8 cellular contexts compared by ENCODE assay signal in the genomic region with DNA sequence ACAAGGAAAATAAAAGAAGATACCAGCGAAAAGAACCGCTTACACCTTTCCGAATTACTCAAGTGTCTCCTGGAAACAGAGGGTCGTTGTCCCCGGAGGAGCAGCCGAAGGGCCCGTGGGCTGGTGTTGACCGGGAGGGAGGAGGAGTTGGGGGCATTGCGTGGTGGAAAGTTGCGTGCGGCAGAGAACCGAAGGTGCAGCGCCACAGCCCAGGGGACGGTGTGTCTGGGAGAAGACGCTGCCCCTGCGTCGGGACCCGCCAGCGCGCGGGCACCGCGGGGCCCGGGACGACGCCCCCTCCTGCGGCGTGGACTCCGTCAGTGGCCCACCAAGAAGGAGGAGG. TPM values are rescaled to one million over a fixed set of nuclear protein-coding genes. Genes with fewer than 3 reads are reported as not detected.
DNase-seq lines count a peak whose midpoint lies in the region; ATAC-seq, FAIRE-seq and TF ChIP-seq lines count a peak whose summit lies in the region.

No MANE protein-coding gene starts in this region.

- TF ChIP-seq RAD21 in Ishikawa (IDR thresholded peaks at IDR 0.05; ENCODE audit: low read depth), result no peak

- no peak for TF ChIP-seq EP300 in Ishikawa (IDR thresholded peaks at IDR 0.05; ENCODE audit: borderline replicate concordance)

- no peak for TF ChIP-seq CTCF in osteocyte (IDR thresholded peaks at IDR 0.05)

- H3K27ac Mint-ChIP-seq in osteocyte (ENCODE audit: unreplicated experiment), result peak overlapping the region; percentile 99

- no peak for FAIRE-seq in frontal cortex (lab: Jason Lieb, UNC)

- H3K9me3 Mint-ChIP-seq in osteocyte (ENCODE audit: unreplicated experiment), result no peaks in the 10 kb centered on the region

- H3K27me3 Mint-ChIP-seq in osteocyte (ENCODE audit: unreplicated experiment), result no peaks in the 10 kb centered on the region

- ATAC-seq in GM21515 (IDR thresholded peaks at IDR 0.05; ENCODE audit: unreplicated experiment) (no peak), HG03045 (IDR thresholded peaks at IDR 0.05; ENCODE audit: unreplicated experiment) (no peak)

- peak overlapping the region; percentile 99 for H3K4me3 Mint-ChIP-seq in osteocyte (ENCODE audit: unreplicated experiment)

- H3K4me1 Mint-ChIP-seq in osteocyte (ENCODE audit: unreplicated experiment), result peaks cover 54% of the 10 kb centered on the region

- DNase-seq in EH (ENCODE audit: low read depth), result peak; percentile 29
- peak; percentile 32 for DNase-seq in activated T-cell treated with anti-CD3 and anti-CD28 coated beads for 48 hours (ENCODE audit: low read depth)
- DNase-seq in frontal cortex (ENCODE audit: low spot score in 2 of 2), result peak; percentile 12 to 16
- DNase-seq in osteocyte (ENCODE audit: extremely low spot score, unreplicated experiment), result no peak
- DNase-seq in retina, result no peak

- no peaks in the 10 kb centered on the region for H3K36me3 Mint-ChIP-seq in osteocyte (ENCODE audit: unreplicated experiment)

TF ChIP-seq in Ishikawa, 13 proteins besides CTCF, POLR2A, EP300 and RAD21:
- TF ChIP-seq, protein P1, sequence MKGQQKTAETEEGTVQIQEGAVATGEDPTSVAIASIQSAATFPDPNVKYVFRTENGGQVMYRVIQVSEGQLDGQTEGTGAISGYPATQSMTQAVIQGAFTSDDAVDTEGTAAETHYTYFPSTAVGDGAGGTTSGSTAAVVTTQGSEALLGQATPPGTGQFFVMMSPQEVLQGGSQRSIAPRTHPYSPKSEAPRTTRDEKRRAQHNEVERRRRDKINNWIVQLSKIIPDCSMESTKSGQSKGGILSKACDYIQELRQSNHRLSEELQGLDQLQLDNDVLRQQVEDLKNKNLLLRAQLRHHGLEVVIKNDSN (IDR thresholded peaks at IDR 0.05), result no peak
- TF ChIP-seq TAF1 (IDR thresholded peaks at IDR 0.05; ENCODE audit: low read depth) (no peak), CREB1 (IDR thresholded peaks at IDR 0.05; ENCODE audit: low read depth) (no peak), MAX (IDR thresholded peaks at IDR 0.05) (no peak), NFIC (IDR thresholded peaks at IDR 0.05) (0 out of 2 replicates have a peak, but pooled peaks have one; percentile 0), EGR1 (IDR thresholded peaks at IDR 0.05) (no peak), FOXM1 (IDR thresholded peaks at IDR 0.05; ENCODE audit: borderline replicate concordance, low read depth) (no peak), CEBPB (IDR thresholded peaks at IDR 0.05) (no peak), TCF12 (IDR thresholded peaks at IDR 0.05; ENCODE audit: low read depth) (no peak), TEAD4 (IDR thresholded peaks at IDR 0.05) (no peak), YY1 (IDR thresholded peaks at IDR 0.05; ENCODE audit: low read depth) (no peak), ZBTB7A (IDR thresholded peaks at IDR 0.05; ENCODE audit: low read depth) (peak; percentile 29)
- TF ChIP-seq, protein P2, sequence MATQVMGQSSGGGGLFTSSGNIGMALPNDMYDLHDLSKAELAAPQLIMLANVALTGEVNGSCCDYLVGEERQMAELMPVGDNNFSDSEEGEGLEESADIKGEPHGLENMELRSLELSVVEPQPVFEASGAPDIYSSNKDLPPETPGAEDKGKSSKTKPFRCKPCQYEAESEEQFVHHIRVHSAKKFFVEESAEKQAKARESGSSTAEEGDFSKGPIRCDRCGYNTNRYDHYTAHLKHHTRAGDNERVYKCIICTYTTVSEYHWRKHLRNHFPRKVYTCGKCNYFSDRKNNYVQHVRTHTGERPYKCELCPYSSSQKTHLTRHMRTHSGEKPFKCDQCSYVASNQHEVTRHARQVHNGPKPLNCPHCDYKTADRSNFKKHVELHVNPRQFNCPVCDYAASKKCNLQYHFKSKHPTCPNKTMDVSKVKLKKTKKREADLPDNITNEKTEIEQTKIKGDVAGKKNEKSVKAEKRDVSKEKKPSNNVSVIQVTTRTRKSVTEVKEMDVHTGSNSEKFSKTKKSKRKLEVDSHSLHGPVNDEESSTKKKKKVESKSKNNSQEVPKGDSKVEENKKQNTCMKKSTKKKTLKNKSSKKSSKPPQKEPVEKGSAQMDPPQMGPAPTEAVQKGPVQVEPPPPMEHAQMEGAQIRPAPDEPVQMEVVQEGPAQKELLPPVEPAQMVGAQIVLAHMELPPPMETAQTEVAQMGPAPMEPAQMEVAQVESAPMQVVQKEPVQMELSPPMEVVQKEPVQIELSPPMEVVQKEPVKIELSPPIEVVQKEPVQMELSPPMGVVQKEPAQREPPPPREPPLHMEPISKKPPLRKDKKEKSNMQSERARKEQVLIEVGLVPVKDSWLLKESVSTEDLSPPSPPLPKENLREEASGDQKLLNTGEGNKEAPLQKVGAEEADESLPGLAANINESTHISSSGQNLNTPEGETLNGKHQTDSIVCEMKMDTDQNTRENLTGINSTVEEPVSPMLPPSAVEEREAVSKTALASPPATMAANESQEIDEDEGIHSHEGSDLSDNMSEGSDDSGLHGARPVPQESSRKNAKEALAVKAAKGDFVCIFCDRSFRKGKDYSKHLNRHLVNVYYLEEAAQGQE (IDR thresholded peaks at IDR 0.05; ENCODE audit: low read depth), result no peak

RNA-seq across cellular contexts. Expression of gene ALCAM, which starts 0.3 kb away (rescaled TPM):
- total RNA-seq in frontal cortex (150 TPM), osteocyte (242 and 253 TPM in 2 replicates)

Comparison
In these comparisons a context has a peak if more than half of its experiments do, and no peak if none do; other contexts are left out.
1. DNase-seq: peak in EH (single experiment), activated T-cell treated with anti-CD3 and anti-CD28 coated beads for 48 hours (single experiment) and frontal cortex (2 of 2); none in osteocyte (single experiment) and retina (single experiment).